ENCODE assay signal across 8 cellular contexts in the genomic region with DNA sequence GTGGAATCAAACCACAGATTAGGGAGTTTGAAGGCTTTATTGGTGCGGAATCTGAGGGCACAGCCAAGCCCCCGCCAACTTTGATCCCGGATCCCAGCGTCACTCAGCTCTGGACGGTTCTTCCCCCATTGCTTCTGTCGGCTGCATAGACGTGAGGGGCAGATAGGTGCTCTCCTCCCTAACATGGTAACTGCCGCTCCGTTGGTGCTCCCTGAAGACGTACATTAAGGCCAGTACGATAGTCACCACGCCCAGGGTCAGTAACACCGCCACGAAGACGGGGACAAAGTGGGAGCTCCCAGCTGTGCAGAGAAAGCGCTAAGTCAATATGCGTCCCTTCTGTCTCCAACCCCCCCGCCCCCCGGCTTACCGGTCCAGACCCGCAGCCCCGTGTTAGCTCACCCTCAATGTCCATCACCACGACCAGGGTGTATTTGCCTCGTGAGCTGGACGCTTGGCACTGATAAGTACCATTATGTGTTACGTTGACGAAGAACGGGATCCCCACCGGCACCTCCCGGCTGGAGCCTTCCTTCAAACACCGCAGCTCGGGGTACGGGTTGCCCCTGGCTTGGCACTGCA. TPM values are rescaled to one million over a fixed set of nuclear protein-coding genes. Genes with fewer than 3 reads are reported as not detected.
DNase-seq lines count a peak whose midpoint lies in the region; ATAC-seq and TF ChIP-seq lines count a peak whose summit lies in the region.

No MANE protein-coding gene starts in this region.

- H3K27ac ChIP-seq in A673 (ENCODE audit: low read depth, low read length, poor library complexity, severe bottlenecking) (peak overlapping the region; percentile 99), stomach smooth muscle (ENCODE audit: low read length) (peak overlapping the region; percentile 82)

- intact Hi-C loops in A673 (cut with micrococcal nuclease; ENCODE audit: unreplicated experiment) = loop anchor here (2.0 kb wide), 1 partner anchor 45 kb away; a partner anchor contains a TSS
- intact Hi-C loops in activated T-helper 1 cell treated with anti-CD3 and anti-CD28 coated beads, Interleukin-12 subunit alpha, Interleukin-12 subunit beta, Interleukin-2, Interleukin-4 antibody, amounts not matched to agents 30 ng/mL and 10 ng/mL and 1 ng/mL, durations not matched to agents 14 hours and 24 hours and 36 hours (cut with micrococcal nuclease) = loop anchor here (1.0 to 10.0 kb wide), 8 partner anchors 18 to 361 kb away; a partner anchor contains a TSS

- H3K4me3 ChIP-seq in A673 (ENCODE audit: low read depth, low read length, poor library complexity, severe bottlenecking) (peak overlapping the region; percentile 85), iPS-18c (ENCODE audit: insufficient read depth, low read depth, low read length) (peak overlapping the region; percentile 95), stomach smooth muscle (ENCODE audit: low read length in 2 of 2) (peak overlapping the region; percentile 89 to 91)

- DNase-seq in A673 (ENCODE audit: low spot score) = peak; percentile 26
- no peak for DNase-seq in activated T-helper 1 cell treated with anti-CD3 and anti-CD28 coated beads, Interleukin-12 subunit alpha, Interleukin-12 subunit beta, Interleukin-2, Interleukin-4 antibody, amounts not matched to agents 30 ng/mL and 10 ng/mL and 1 ng/mL, durations not matched to agents 14 hours and 24 hours and 36 hours (ENCODE audit: low spot score)
- DNase-seq in AG20443 (ENCODE audit: low spot score) = no peak
- no peak for DNase-seq in GOT3 (lab: John Stamatoyannopoulos, UW)

- no peaks in the 10 kb centered on the region for H3K27me3 Mint-ChIP-seq in activated T-helper 1 cell treated with anti-CD3 and anti-CD28 coated beads, Interleukin-12 subunit alpha, Interleukin-12 subunit beta, Interleukin-2, Interleukin-4 antibody, amounts not matched to agents 30 ng/mL and 10 ng/mL and 1 ng/mL, durations not matched to agents 14 hours and 24 hours and 36 hours (ENCODE audit: insufficient read depth)

- ATAC-seq in GM21737 (IDR thresholded peaks at IDR 0.05; ENCODE audit: unreplicated experiment) = peak; percentile 1
- no peak for ATAC-seq in GM21360 (IDR thresholded peaks at IDR 0.05; ENCODE audit: unreplicated experiment)

- H3K4me3 Mint-ChIP-seq in activated T-helper 1 cell treated with anti-CD3 and anti-CD28 coated beads, Interleukin-12 subunit alpha, Interleukin-12 subunit beta, Interleukin-2, Interleukin-4 antibody, amounts not matched to agents 30 ng/mL and 10 ng/mL and 1 ng/mL, durations not matched to agents 14 hours and 24 hours and 36 hours = peak overlapping the region; percentile 90

- POLR2A ChIA-PET in A673 (lab: Charles Lee; ENCODE audit: low non-redundant PET) = interaction anchor here (0.6 to 0.7 kb wide), 3 partner anchors 28 to 320 kb away, joined by 3 to 10 read pairs (median 4); no protein-coding TSS in a partner anchor

- H3K4me1 Mint-ChIP-seq in activated T-helper 1 cell treated with anti-CD3 and anti-CD28 coated beads, Interleukin-12 subunit alpha, Interleukin-12 subunit beta, Interleukin-2, Interleukin-4 antibody, amounts not matched to agents 30 ng/mL and 10 ng/mL and 1 ng/mL, durations not matched to agents 14 hours and 24 hours and 36 hours (ENCODE audit: low read depth) = peaks cover 17% of the 10 kb centered on the region

- H3K27ac Mint-ChIP-seq in activated T-helper 1 cell treated with anti-CD3 and anti-CD28 coated beads, Interleukin-12 subunit alpha, Interleukin-12 subunit beta, Interleukin-2, Interleukin-4 antibody, amounts not matched to agents 30 ng/mL and 10 ng/mL and 1 ng/mL, durations not matched to agents 14 hours and 24 hours and 36 hours = peak overlapping the region; percentile 95

- TSS peak; percentile 81 for BruUV-seq in A673 (replicated peaks; lab: Mats Ljungman, UMichigan)

- H3K36me3 ChIP-seq in A673 (ENCODE audit: insufficient read depth, low read length, poor library complexity, severe bottlenecking) (peaks cover 24% of the 10 kb centered on the region), stomach smooth muscle (ENCODE audit: control insufficient read depth in 2 of 2, insufficient read depth in 2 of 2, low read length in 2 of 2) (peaks cover 12 to 14% of the 10 kb centered on the region in 2 donors)

- H3K4me1 ChIP-seq in A673 (ENCODE audit: insufficient read depth, low read length, poor library complexity, severe bottlenecking) = peaks cover 28% of the 10 kb centered on the region
- peaks cover 31% of the 10 kb centered on the region for H3K4me1 ChIP-seq in stomach smooth muscle (ENCODE audit: control insufficient read depth, insufficient read depth, low read length)

- H3K27me3 ChIP-seq in A673 (replicated peaks; ENCODE audit: insufficient read depth, low read depth, low read length, poor library complexity) (no peaks in the 10 kb centered on the region), stomach smooth muscle (ENCODE audit: control insufficient read depth in 1 of 2, insufficient read depth in 2 of 2, low read length in 2 of 2) (no peaks in the 10 kb centered on the region)

- no peaks in the 10 kb centered on the region for H3K9me3 Mint-ChIP-seq in activated T-helper 1 cell treated with anti-CD3 and anti-CD28 coated beads, Interleukin-12 subunit alpha, Interleukin-12 subunit beta, Interleukin-2, Interleukin-4 antibody, amounts not matched to agents 30 ng/mL and 10 ng/mL and 1 ng/mL, durations not matched to agents 14 hours and 24 hours and 36 hours

- peak overlapping the region; percentile 54 to 55 for H3K9ac ChIP-seq in stomach smooth muscle (ENCODE audit: low read length in 2 of 2)

- no peaks in the 10 kb centered on the region for H3K9me3 ChIP-seq in A673 (ENCODE audit: low read depth, low read length, poor library complexity, severe bottlenecking)
- no peaks in the 10 kb centered on the region for H3K9me3 ChIP-seq in iPS-18c (ENCODE audit: control insufficient read depth, insufficient read depth, low read length)
- no peaks in the 10 kb centered on the region for H3K9me3 ChIP-seq in stomach smooth muscle (ENCODE audit: control insufficient read depth in 2 of 2, low read length in 2 of 2)

- H3K36me3 Mint-ChIP-seq in activated T-helper 1 cell treated with anti-CD3 and anti-CD28 coated beads, Interleukin-12 subunit alpha, Interleukin-12 subunit beta, Interleukin-2, Interleukin-4 antibody, amounts not matched to agents 30 ng/mL and 10 ng/mL and 1 ng/mL, durations not matched to agents 14 hours and 24 hours and 36 hours (ENCODE audit: low read depth) = peaks cover 20% of the 10 kb centered on the region

- no peak for TF ChIP-seq CTCF in A673 (conservative IDR thresholded peaks at IDR 0.05; ENCODE audit: low read depth, low read length)

- CTCF ChIA-PET in A673 (lab: Charles Lee) = interaction anchor here (0.6 to 1.0 kb wide), 3 partner anchors 70 to 324 kb away, joined by 3 to 9 read pairs (median 7); no protein-coding TSS in a partner anchor

RNA-seq across cellular contexts. Expression of a gene that starts 0.5 kb away (rescaled TPM):
- 84.6 and 87.7 TPM in 2 replicates for total RNA-seq in A673 (2021)
- 92.5 and 92.8 TPM in 2 replicates for total RNA-seq in activated T-helper 1 cell treated with anti-CD3 and anti-CD28 coated beads, Interleukin-12 subunit alpha, Interleukin-12 subunit beta, Interleukin-2, Interleukin-4 antibody, amounts not matched to agents 30 ng/mL and 10 ng/mL and 1 ng/mL, durations not matched to agents 14 hours and 24 hours and 36 hours

RNA-seq across cellular contexts. Expression of a gene that starts 5.6 kb away (rescaled TPM):
- total RNA-seq in A673 (2021) = 2.6 and 3.2 TPM in 2 replicates
- total RNA-seq in activated T-helper 1 cell treated with anti-CD3 and anti-CD28 coated beads, Interleukin-12 subunit alpha, Interleukin-12 subunit beta, Interleukin-2, Interleukin-4 antibody, amounts not matched to agents 30 ng/mL and 10 ng/mL and 1 ng/mL, durations not matched to agents 14 hours and 24 hours and 36 hours = 107 and 114 TPM in 2 replicates

RNA-seq across cellular contexts. Expression of a gene that starts 18.0 kb away (rescaled TPM):
- 26.7 and 29.9 TPM in 2 replicates for total RNA-seq in A673 (2021)
- total RNA-seq in activated T-helper 1 cell treated with anti-CD3 and anti-CD28 coated beads, Interleukin-12 subunit alpha, Interleukin-12 subunit beta, Interleukin-2, Interleukin-4 antibody, amounts not matched to agents 30 ng/mL and 10 ng/mL and 1 ng/mL, durations not matched to agents 14 hours and 24 hours and 36 hours = 21.6 and 24.4 TPM in 2 replicates

RNA-seq across cellular contexts. Expression of a gene that starts 24.2 kb away (rescaled TPM):
- 7.2 TPM in 2 replicates for total RNA-seq in A673 (2021)
- total RNA-seq in activated T-helper 1 cell treated with anti-CD3 and anti-CD28 coated beads, Interleukin-12 subunit alpha, Interleukin-12 subunit beta, Interleukin-2, Interleukin-4 antibody, amounts not matched to agents 30 ng/mL and 10 ng/mL and 1 ng/mL, durations not matched to agents 14 hours and 24 hours and 36 hours = 3.5 and 4.2 TPM in 2 replicates

RNA-seq across cellular contexts. Expression of a gene that starts 44.1 kb away (rescaled TPM):
- 4.6 and 6.9 TPM in 2 replicates for total RNA-seq in A673 (2021)
- 1.9 TPM in 2 replicates for total RNA-seq in activated T-helper 1 cell treated with anti-CD3 and anti-CD28 coated beads, Interleukin-12 subunit alpha, Interleukin-12 subunit beta, Interleukin-2, Interleukin-4 antibody, amounts not matched to agents 30 ng/mL and 10 ng/mL and 1 ng/mL, durations not matched to agents 14 hours and 24 hours and 36 hours

Comparison
In these comparisons a context has a peak if more than half of its experiments do, and no peak if none do; other contexts are left out.
1. RNA of a gene that starts 5.6 kb away (total RNA-seq): 107 to 114 TPM in activated T-helper 1 cell treated with anti-CD3 and anti-CD28 coated beads, Interleukin-12 subunit alpha, Interleukin-12 subunit beta, Interleukin-2, Interleukin-4 antibody, amounts not matched to agents 30 ng/mL and 10 ng/mL and 1 ng/mL, durations not matched to agents 14 hours and 24 hours and 36 hours; 2.6 to 3.2 TPM in A673; every median in the first group is over 10 times any median in the second.
2. Peak in every context shown above with its lines, with median percentiles within 50 percentile points of each other: H3K4me3 ChIP-seq.